20 cellular contexts compared by ENCODE assay signal in genomic region chr6:85920782-85921181, GRCh38.
DNase-seq lines count a peak whose midpoint lies in the region; ATAC-seq and TF ChIP-seq lines count a peak whose summit lies in the region.
"Had no signal": no experiment of that assay in that cellular context is flagged by ENCODE, and none has a peak within 500 bp of the region (broad histone marks: within the 10 kb centered on the region; RNA-seq: fewer than 3 reads in every experiment).

No MANE protein-coding gene starts in this region.

- H3K4me3 ChIP-seq in right atrium auricular region (no peak overlapping the region), thyroid gland (replicated peaks in 1 of 3) (no peak overlapping the region), GM23338 (no peak overlapping the region)
- H3K4me3 ChIP-seq in CD4-positive, alpha-beta memory T cell (ENCODE audit: low read length in 2 of 2) = no peak overlapping the region
- H3K4me3 ChIP-seq: A549, transverse colon had no signal

- H4K20me1 ChIP-seq in GM23338 (replicated peaks; ENCODE audit: insufficient read depth) = no peaks in the 10 kb centered on the region

- H3K9me2 ChIP-seq in GM23338 (ENCODE audit: insufficient read depth) = no peaks in the 10 kb centered on the region

- POLR2A ChIA-PET in CD4-positive, alpha-beta memory T cell (lab: Charles Lee; ENCODE audit: partially characterized antibody) = no interaction called here

- no peaks in the 10 kb centered on the region for H3K9me3 Mint-ChIP-seq in GM23338
- H3K9me3 Mint-ChIP-seq in CD4-positive, alpha-beta memory T cell = no peaks in the 10 kb centered on the region
- H3K9me3 Mint-ChIP-seq: activated CD4-positive, alpha-beta T cell treated with anti-CD3 and anti-CD28 coated beads, Interleukin-2, amount 10 ng/mL, durations not matched to agents 7 days and 5 days; IgD-negative memory B cell; neural crest cell had no signal

- H3K4me1 Mint-ChIP-seq in GM23338 = no peaks in the 10 kb centered on the region
- H3K4me1 Mint-ChIP-seq in CD4-positive, alpha-beta memory T cell = no peaks in the 10 kb centered on the region
- H3K4me1 Mint-ChIP-seq: activated CD4-positive, alpha-beta T cell treated with anti-CD3 and anti-CD28 coated beads, Interleukin-2, amount 10 ng/mL, durations not matched to agents 7 days and 5 days; IgD-negative memory B cell; neural crest cell had no signal

- DNase-seq in Right ventricle myocardium inferior (ENCODE audit: missing footprints) (peak; percentile 63), right atrium auricular region (ENCODE audit: low spot score) (no peak), astrocyte of the hippocampus (ENCODE audit: low read depth, low spot score) (peak; percentile 4), left ventricle myocardium superior (peak; percentile 69), thyroid gland (peak; percentile 96 to 97), GM23338 (ENCODE audit: low spot score) (no peak)
- no peak for DNase-seq in CD4-positive, alpha-beta memory T cell
- no peak for DNase-seq in stimulated activated CD4-positive, alpha-beta T cell treated with anti-CD3 and anti-CD28 coated beads, Interleukin-2, amount 100 ng/mL, for 24 hours
- DNase-seq: activated CD4-positive, alpha-beta T cell treated with anti-CD3 and anti-CD28 coated beads, Interleukin-2, amount 10 ng/mL, durations not matched to agents 7 days and 5 days; activated naive CD4-positive, alpha-beta T cell treated with Interleukin-2 at 50 U/mL for 16 hours; GOT3; kidney; stimulated activated CD4-positive, alpha-beta T cell treated with anti-CD3 and anti-CD28 coated beads, Interleukin-15, amount 100 ng/mL, for 24 hours; stimulated activated naive CD4-positive, alpha-beta T cell; transverse colon had no signal

- H2AFZ ChIP-seq in GM23338 = no peak overlapping the region

- no peaks in the 10 kb centered on the region for H3F3A ChIP-seq in GM23338 (replicated peaks; ENCODE audit: low read depth)

- no peak for TF ChIP-seq POLR2A in thyroid gland (IDR thresholded peaks at IDR 0.05)

- H3K9me3 ChIP-seq in right atrium auricular region (no peaks in the 10 kb centered on the region), thyroid gland (no peaks in the 10 kb centered on the region)
- no peaks in the 10 kb centered on the region for H3K9me3 ChIP-seq in CD4-positive, alpha-beta memory T cell (ENCODE audit: control insufficient read depth in 1 of 2, low read length in 2 of 2)
- H3K9me3 ChIP-seq: A549, transverse colon had no signal

- H3K36me3 ChIP-seq in right atrium auricular region = no peaks in the 10 kb centered on the region
- no peaks in the 10 kb centered on the region for H3K36me3 ChIP-seq in thyroid gland
- H3K36me3 ChIP-seq in GM23338 (ENCODE audit: insufficient read depth) = no peaks in the 10 kb centered on the region
- no peaks in the 10 kb centered on the region for H3K36me3 ChIP-seq in CD4-positive, alpha-beta memory T cell (ENCODE audit: insufficient read depth, low read length)
- H3K36me3 ChIP-seq: transverse colon had no signal

- intact Hi-C loops in Right ventricle myocardium inferior (cut with DNase I) (loop anchor here (10.0 kb wide), 2 partner anchors 254 to 934 kb away; no protein-coding TSS in a partner anchor), left ventricle myocardium superior (cut with micrococcal nuclease) (no loop called here), thyroid gland (cut with DNase I) (loop anchor here (10.0 kb wide), 1 partner anchor 934 kb away; no protein-coding TSS in a partner anchor)
- intact Hi-C loops in CD4-positive, alpha-beta memory T cell (cut with micrococcal nuclease) = no loop called here

- H3K27ac Mint-ChIP-seq in GM23338 = no peak overlapping the region
- no peak overlapping the region for H3K27ac Mint-ChIP-seq in CD4-positive, alpha-beta memory T cell
- H3K27ac Mint-ChIP-seq: activated CD4-positive, alpha-beta T cell treated with anti-CD3 and anti-CD28 coated beads, Interleukin-2, amount 10 ng/mL, durations not matched to agents 7 days and 5 days; IgD-negative memory B cell had no signal

- no peak overlapping the region for H3K4me3 Mint-ChIP-seq in GM23338
- H3K4me3 Mint-ChIP-seq in CD4-positive, alpha-beta memory T cell = no peak overlapping the region
- H3K4me3 Mint-ChIP-seq: activated CD4-positive, alpha-beta T cell treated with anti-CD3 and anti-CD28 coated beads, Interleukin-2, amount 10 ng/mL, durations not matched to agents 7 days and 5 days; IgD-negative memory B cell; neural crest cell had no signal

- no peaks in the 10 kb centered on the region for H3K79me2 ChIP-seq in GM23338 (replicated peaks; ENCODE audit: insufficient read depth)

- H3K27me3 Mint-ChIP-seq in GM23338 (ENCODE audit: insufficient read depth, low read depth, poor library complexity) = peaks cover 2% of the 10 kb centered on the region
- no peaks in the 10 kb centered on the region for H3K27me3 Mint-ChIP-seq in CD4-positive, alpha-beta memory T cell
- H3K27me3 Mint-ChIP-seq: activated CD4-positive, alpha-beta T cell treated with anti-CD3 and anti-CD28 coated beads, Interleukin-2, amount 10 ng/mL, durations not matched to agents 7 days and 5 days; IgD-negative memory B cell had no signal

- ATAC-seq in Right ventricle myocardium inferior (peak; percentile 48), left ventricle myocardium superior (peak; percentile 73), GM23338 (no peak)
- ATAC-seq: A549, right cardiac atrium had no signal

- no peak for TF ChIP-seq CTCF in right atrium auricular region (IDR thresholded peaks at IDR 0.05)
- TF ChIP-seq CTCF in thyroid gland (IDR thresholded peaks at IDR 0.05) = no peak
- no peak for TF ChIP-seq CTCF in GM23338 (conservative IDR thresholded peaks at IDR 0.05; ENCODE audit: low read depth in 2 of 2)

- H3K36me3 Mint-ChIP-seq in GM23338 (ENCODE audit: low read depth) = no peaks in the 10 kb centered on the region
- H3K36me3 Mint-ChIP-seq in CD4-positive, alpha-beta memory T cell = no peaks in the 10 kb centered on the region
- H3K36me3 Mint-ChIP-seq: IgD-negative memory B cell had no signal

- CTCF ChIA-PET in CD4-positive, alpha-beta memory T cell (lab: Charles Lee; ENCODE audit: partially characterized antibody) = interaction anchor here (1.0 to 3.6 kb wide), 2 partner anchors 9 to 12 kb away, joined by 4 to 13 read pairs; no protein-coding TSS in a partner anchor

- H3K27me3 ChIP-seq in right atrium auricular region (no peaks in the 10 kb centered on the region), thyroid gland (no peaks in the 10 kb centered on the region), GM23338 (ENCODE audit: insufficient read depth) (no peaks in the 10 kb centered on the region)
- no peaks in the 10 kb centered on the region for H3K27me3 ChIP-seq in CD4-positive, alpha-beta memory T cell (ENCODE audit: insufficient read depth, low read length)
- H3K27me3 ChIP-seq: transverse colon had no signal

- H3K4me2 ChIP-seq in GM23338 = no peak overlapping the region
- H3K4me2 ChIP-seq: A549 had no signal

- 26 to 29% methylated on average over 1 of the region's 1 CpG for WGBS in thyroid gland, 2 donors

- H3K27ac ChIP-seq in right atrium auricular region (no peak overlapping the region), thyroid gland (peak overlapping the region; percentile 46 to 57 (median 53)), GM23338 (ENCODE audit: low read depth) (no peak overlapping the region)
- no peak overlapping the region for H3K27ac ChIP-seq in CD4-positive, alpha-beta memory T cell (ENCODE audit: low read depth, low read length)
- H3K27ac ChIP-seq: A549, RWPE1, transverse colon had no signal

- H3K4me1 ChIP-seq in right atrium auricular region (no peaks in the 10 kb centered on the region), thyroid gland (peaks cover 15 to 20% of the 10 kb centered on the region in 2 donors), GM23338 (ENCODE audit: insufficient read depth) (no peaks in the 10 kb centered on the region)
- no peaks in the 10 kb centered on the region for H3K4me1 ChIP-seq in CD4-positive, alpha-beta memory T cell (ENCODE audit: insufficient read depth, low read length)
- H3K4me1 ChIP-seq: A549, transverse colon had no signal

TF ChIP-seq in GM23338, 12 proteins besides CTCF, POLR2A, EP300 and RAD21 (continues in another document):
- TF ChIP-seq CREB1 (CRISPR knock-in tag; IDR thresholded peaks at IDR 0.05; ENCODE audit: low read depth) (no peak), JUNB (IDR thresholded peaks at IDR 0.05; ENCODE audit: unreplicated experiment) (no peak), ZNF331 (CRISPR knock-in tag; IDR thresholded peaks at IDR 0.05; ENCODE audit: low read depth) (no peak), STAT1 (IDR thresholded peaks at IDR 0.05; ENCODE audit: unreplicated experiment) (no peak), EZH2 (IDR thresholded peaks at IDR 0.05; ENCODE audit: low read depth, unreplicated experiment) (no peak)

Comparison
In these comparisons a context has a peak if more than half of its experiments do, and no peak if none do; other contexts are left out.
1. DNase-seq: peak in Right ventricle myocardium inferior (single experiment), astrocyte of the hippocampus (single experiment), left ventricle myocardium superior (single experiment) and thyroid gland (2 of 2); none in right atrium auricular region (single experiment), GM23338 (single experiment), CD4-positive, alpha-beta memory T cell (0 of 5) and stimulated activated CD4-positive, alpha-beta T cell treated with anti-CD3 and anti-CD28 coated beads, Interleukin-2, amount 100 ng/mL, for 24 hours (0 of 2).
2. intact Hi-C loops: an anchor here in Right ventricle myocardium inferior (10.0 kb wide) and thyroid gland (10.0 kb wide); none called in left ventricle myocardium superior and CD4-positive, alpha-beta memory T cell.
3. H3K27ac ChIP-seq: peak in thyroid gland (3 of 3); none in right atrium auricular region (0 of 2), GM23338 (single experiment) and CD4-positive, alpha-beta memory T cell (single experiment).